ENCODE assay signal across 14 cellular contexts in genomic region chr1:32007591-32007940, GRCh38. TPM values are rescaled to one million over a fixed set of nuclear protein-coding genes. Genes with fewer than 3 reads are reported as not detected.
DNase-seq lines count a peak whose midpoint lies in the region; ATAC-seq, FAIRE-seq and TF ChIP-seq lines count a peak whose summit lies in the region.
"Had no signal": no experiment of that assay in that cellular context is flagged by ENCODE, and none has a peak within 500 bp of the region (broad histone marks: within the 10 kb centered on the region; RNA-seq: fewer than 3 reads in every experiment).

No MANE protein-coding gene starts in this region.

- no peak overlapping the region for H4K91ac ChIP-seq in neuronal stem cell (ENCODE audit: low read depth, low read length, poor library complexity)

- no peak overlapping the region for H3K4me3 ChIP-seq in BLaER1 treated with 17β-estradiol and CSF1 and Interleukin-3, amounts not matched to agents 10 nM and 100 nM
- H3K4me3 ChIP-seq in KMS-11 (IDR thresholded peaks at IDR 0.05; ENCODE audit: insufficient read depth, low read depth, low read length) (no peak overlapping the region), bronchial epithelial cell (ENCODE audit: low read depth, low read length) (no peak overlapping the region), neuronal stem cell (ENCODE audit: low read length in 2 of 2) (no peak overlapping the region)

- H3K23ac ChIP-seq in neuronal stem cell (ENCODE audit: low read depth, low read length, poor library complexity), result no peak overlapping the region

- peak overlapping the region in 3 of 11 experiments; percentile 18 to 47 (median 28); a peak in 3 of 22 replicates for H3K9ac ChIP-seq in BLaER1 treated with 17β-estradiol and CSF1 and Interleukin-3, amounts not matched to agents 10 nM and 100 nM
- H3K9ac ChIP-seq in KMS-11, result peak overlapping the region; percentile 49; the same call in 1 of the 2 replicates
- H3K9ac ChIP-seq in neuronal stem cell (ENCODE audit: low read depth, low read length, poor library complexity), result no peak overlapping the region

- TF ChIP-seq CTCF in KMS-11 (conservative IDR thresholded peaks at IDR 0.05; ENCODE audit: low read depth, low read length) (no peak), bronchial epithelial cell (IDR thresholded peaks at IDR 0.05; ENCODE audit: insufficient read depth, low read length, severe bottlenecking) (no peak)

- H2BK5ac ChIP-seq in neuronal stem cell (ENCODE audit: low read length), result no peak overlapping the region

- no peaks in the 10 kb centered on the region for H4K20me1 ChIP-seq in BLaER1 treated with 17β-estradiol and CSF1 and Interleukin-3, amounts not matched to agents 10 nM and 100 nM
- no peaks in the 10 kb centered on the region for H4K20me1 ChIP-seq in KMS-11 (ENCODE audit: insufficient read depth)

- H3K4ac ChIP-seq in neuronal stem cell (ENCODE audit: low read length), result no peak overlapping the region

- H2AK5ac ChIP-seq in neuronal stem cell (ENCODE audit: low read depth, low read length), result no peak overlapping the region

- no peaks in the 10 kb centered on the region for H3K27me3 ChIP-seq in BLaER1 treated with 17β-estradiol and CSF1 and Interleukin-3, amounts not matched to agents 10 nM and 100 nM
- H3K27me3 ChIP-seq in KMS-11 (ENCODE audit: insufficient read depth, low read depth), result no peaks in the 10 kb centered on the region
- H3K27me3 ChIP-seq in bronchial epithelial cell (ENCODE audit: control insufficient read depth, insufficient read depth, low read length), result no peaks in the 10 kb centered on the region
- H3K27me3 ChIP-seq in neuronal stem cell (ENCODE audit: control insufficient read depth in 3 of 3, insufficient read depth in 3 of 3, low read depth in 1 of 3, low read length in 3 of 3), result no peaks in the 10 kb centered on the region

- H3K79me1 ChIP-seq in neuronal stem cell (ENCODE audit: low read depth, low read length), result no peaks in the 10 kb centered on the region

- no peak for DNase-seq in bronchial epithelial cell (ENCODE audit: low read depth)
- no peak for DNase-seq in neuronal stem cell (ENCODE audit: low spot score)
- DNase-seq in NCI-H748 treated with DMSO at 0.1 percent for 48 hours (lab: John Stamatoyannopoulos, UW), result no peak
- DNase-seq: 8988T; AML-193; C1 segment of cervical spinal cord; Calu3; CD4-positive, alpha-beta T cell; DMS 273 treated with DMSO at 0.1 percent for 48 hours had no signal

- H3K14ac ChIP-seq in neuronal stem cell (ENCODE audit: low read length), result no peak overlapping the region

- no peak for ATAC-seq in HG02571 (IDR thresholded peaks at IDR 0.05; ENCODE audit: unreplicated experiment)
- no peak for ATAC-seq in HG03378 (IDR thresholded peaks at IDR 0.05; ENCODE audit: unreplicated experiment)

- no peak overlapping the region for H3K18ac ChIP-seq in neuronal stem cell (ENCODE audit: low read length)

- H2BK120ac ChIP-seq in neuronal stem cell (ENCODE audit: low read depth, low read length), result no peak overlapping the region

- no CpG with 5 or more reads among the region's 1 CpG for WGBS in neuronal stem cell (ENCODE audit: extremely low coverage in 2 of 2, insufficient read length in 2 of 2, insufficient replicate concordance in 1 of 2), 2 donors

- H2BK15ac ChIP-seq in neuronal stem cell (ENCODE audit: low read length), result no peak overlapping the region

- peaks cover 50 to 68% (median 54%) of the 10 kb centered on the region in 10 experiments for H3K4me1 ChIP-seq in BLaER1 treated with 17β-estradiol and CSF1 and Interleukin-3, amounts not matched to agents 10 nM and 100 nM
- H3K4me1 ChIP-seq in KMS-11 (ENCODE audit: low read depth, poor library complexity, severe bottlenecking) (peaks cover 73% of the 10 kb centered on the region), neuronal stem cell (ENCODE audit: control insufficient read depth in 2 of 2, insufficient read depth in 1 of 2, low read depth in 1 of 2, low read length in 2 of 2) (peaks cover 3 to 4% of the 10 kb centered on the region in 2 donors)

- peak overlapping the region; percentile 68; the same call in 1 of the 2 replicates for H2AFZ ChIP-seq in KMS-11 (ENCODE audit: low read depth)
- peak overlapping the region; percentile 68 for H2AFZ ChIP-seq in neuronal stem cell (ENCODE audit: low read length)

- no peaks in the 10 kb centered on the region for H3K79me2 ChIP-seq in KMS-11 (ENCODE audit: insufficient read depth, low read depth)

- no peak overlapping the region for H2BK12ac ChIP-seq in neuronal stem cell (ENCODE audit: low read length)

- peak overlapping the region; percentile 42 to 80 (median 70) for H3K4me2 ChIP-seq in BLaER1 treated with 17β-estradiol and CSF1 and Interleukin-3, amounts not matched to agents 10 nM and 100 nM
- H3K4me2 ChIP-seq in KMS-11 (peak overlapping the region; percentile 64), neuronal stem cell (ENCODE audit: insufficient read depth, low read length, poor library complexity, severe bottlenecking) (no peak overlapping the region)

- no peaks in the 10 kb centered on the region for H3K9me3 ChIP-seq in BLaER1 treated with 17β-estradiol and CSF1 and Interleukin-3, amounts not matched to agents 10 nM and 100 nM (replicated peaks in 1 of 11)
- H3K9me3 ChIP-seq in neuronal stem cell (replicated peaks in 1 of 2; ENCODE audit: control insufficient read depth in 2 of 2, insufficient read depth in 1 of 2, low read depth in 1 of 2, low read length in 2 of 2), result peaks cover 0 to 2% of the 10 kb centered on the region in 2 donors

- no peaks in the 10 kb centered on the region for H3K36me3 ChIP-seq in BLaER1 treated with 17β-estradiol and CSF1 and Interleukin-3, amounts not matched to agents 10 nM and 100 nM
- no peaks in the 10 kb centered on the region for H3K36me3 ChIP-seq in KMS-11 (ENCODE audit: insufficient read depth)
- H3K36me3 ChIP-seq in bronchial epithelial cell (ENCODE audit: control insufficient read depth, insufficient read depth, low read length), result no peaks in the 10 kb centered on the region
- H3K36me3 ChIP-seq in neuronal stem cell (replicated peaks in 1 of 2; ENCODE audit: control insufficient read depth in 2 of 2, insufficient read depth in 2 of 2, low read length in 2 of 2), result no peaks in the 10 kb centered on the region

- H3K27ac ChIP-seq in BLaER1 treated with 17β-estradiol and CSF1 and Interleukin-3, amounts not matched to agents 10 nM and 100 nM, result peak overlapping the region in 7 of 11 experiments; percentile 14 to 51 (median 36); a peak in 8 of 22 replicates
- H3K27ac ChIP-seq in KMS-11 (peak overlapping the region; percentile 91), neuronal stem cell (replicated peaks; ENCODE audit: low read length) (no peak overlapping the region)

- no peak overlapping the region for H4K8ac ChIP-seq in neuronal stem cell (ENCODE audit: low read depth, low read length)

- FAIRE-seq in bronchial epithelial cell (lab: Jason Lieb, UNC), result peak; percentile 7
- FAIRE-seq: GM18507 had no signal

RNA-seq across cellular contexts. Expression of gene KHDRBS1, which starts 6.1 kb away (rescaled TPM):
- 36.6 and 39.8 TPM in 2 replicates for total RNA-seq in bronchial epithelial cell
- 280 TPM for polyA plus RNA-seq in neuronal stem cell (2013, experiment 1 of 2)
- 296 TPM for polyA plus RNA-seq in neuronal stem cell (2013, experiment 2 of 2)
